Comparison of ENCODE assay signal across 1 cellular context in genomic region chr2:170324640-170325046, GRCh38.
TF ChIP-seq lines count a peak whose summit lies in the region.

No MANE protein-coding gene starts in this region.

TF ChIP-seq in K562, 482 proteins besides CTCF, POLR2A, EP300 and RAD21 (continued from another document and continues in another):
- no peak for TF ChIP-seq CHD7 (IDR thresholded peaks at IDR 0.05; ENCODE audit: low read depth, low read length)
- TF ChIP-seq NFE2 (IDR thresholded peaks at IDR 0.05; ENCODE audit: low read depth), result 0 out of 2 replicates have a peak, but pooled peaks have one; percentile 9
- peak; percentile 24; the same call in 1 of the 2 replicates for TF ChIP-seq ZNF311 (CRISPR knock-in tag; IDR thresholded peaks at IDR 0.05)
- no peak for TF ChIP-seq ZNF77 (CRISPR knock-in tag; IDR thresholded peaks at IDR 0.05)
- TF ChIP-seq CAMTA2 (CRISPR knock-in tag; conservative IDR thresholded peaks at IDR 0.05), result no peak
- no peak for TF ChIP-seq SETDB1 (IDR thresholded peaks at IDR 0.05; ENCODE audit: low read length)
- TF ChIP-seq ZNF263 (CRISPR knock-in tag; IDR thresholded peaks at IDR 0.05; ENCODE audit: borderline replicate concordance), result no peak
- TF ChIP-seq ZBTB1 (CRISPR knock-in tag; IDR thresholded peaks at IDR 0.05; ENCODE audit: borderline replicate concordance, low read depth), result no peak
- TF ChIP-seq, protein P1, sequence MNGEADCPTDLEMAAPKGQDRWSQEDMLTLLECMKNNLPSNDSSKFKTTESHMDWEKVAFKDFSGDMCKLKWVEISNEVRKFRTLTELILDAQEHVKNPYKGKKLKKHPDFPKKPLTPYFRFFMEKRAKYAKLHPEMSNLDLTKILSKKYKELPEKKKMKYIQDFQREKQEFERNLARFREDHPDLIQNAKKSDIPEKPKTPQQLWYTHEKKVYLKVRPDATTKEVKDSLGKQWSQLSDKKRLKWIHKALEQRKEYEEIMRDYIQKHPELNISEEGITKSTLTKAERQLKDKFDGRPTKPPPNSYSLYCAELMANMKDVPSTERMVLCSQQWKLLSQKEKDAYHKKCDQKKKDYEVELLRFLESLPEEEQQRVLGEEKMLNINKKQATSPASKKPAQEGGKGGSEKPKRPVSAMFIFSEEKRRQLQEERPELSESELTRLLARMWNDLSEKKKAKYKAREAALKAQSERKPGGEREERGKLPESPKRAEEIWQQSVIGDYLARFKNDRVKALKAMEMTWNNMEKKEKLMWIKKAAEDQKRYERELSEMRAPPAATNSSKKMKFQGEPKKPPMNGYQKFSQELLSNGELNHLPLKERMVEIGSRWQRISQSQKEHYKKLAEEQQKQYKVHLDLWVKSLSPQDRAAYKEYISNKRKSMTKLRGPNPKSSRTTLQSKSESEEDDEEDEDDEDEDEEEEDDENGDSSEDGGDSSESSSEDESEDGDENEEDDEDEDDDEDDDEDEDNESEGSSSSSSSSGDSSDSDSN (IDR thresholded peaks at IDR 0.05; ENCODE audit: borderline replicate concordance in 1 of 2, low read depth in 2 of 2, low read length in 2 of 2), result 0 out of 4 replicates have a peak, but pooled peaks of 1 of the 2 experiments have one; percentile 38
- TF ChIP-seq DLX4 (CRISPR knock-in tag; IDR thresholded peaks at IDR 0.05), result no peak
- no peak for TF ChIP-seq KDM5B (IDR thresholded peaks at IDR 0.05; ENCODE audit: insufficient replicate concordance, low read depth, low read length)
- TF ChIP-seq ZNF583 (CRISPR knock-in tag; IDR thresholded peaks at IDR 0.05), result 0 out of 2 replicates have a peak, but pooled peaks have one; percentile 36
- TF ChIP-seq FOSL1 (tag; conservative IDR thresholded peaks at IDR 0.05), result no peak
- TF ChIP-seq KLF16 (IDR thresholded peaks at IDR 0.05), result peak; percentile 51; the same call in 1 of the 2 replicates
- TF ChIP-seq, protein P2, sequence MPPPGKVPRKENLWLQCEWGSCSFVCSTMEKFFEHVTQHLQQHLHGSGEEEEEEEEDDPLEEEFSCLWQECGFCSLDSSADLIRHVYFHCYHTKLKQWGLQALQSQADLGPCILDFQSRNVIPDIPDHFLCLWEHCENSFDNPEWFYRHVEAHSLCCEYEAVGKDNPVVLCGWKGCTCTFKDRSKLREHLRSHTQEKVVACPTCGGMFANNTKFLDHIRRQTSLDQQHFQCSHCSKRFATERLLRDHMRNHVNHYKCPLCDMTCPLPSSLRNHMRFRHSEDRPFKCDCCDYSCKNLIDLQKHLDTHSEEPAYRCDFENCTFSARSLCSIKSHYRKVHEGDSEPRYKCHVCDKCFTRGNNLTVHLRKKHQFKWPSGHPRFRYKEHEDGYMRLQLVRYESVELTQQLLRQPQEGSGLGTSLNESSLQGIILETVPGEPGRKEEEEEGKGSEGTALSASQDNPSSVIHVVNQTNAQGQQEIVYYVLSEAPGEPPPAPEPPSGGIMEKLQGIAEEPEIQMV (tag; conservative IDR thresholded peaks at IDR 0.05; ENCODE audit: low read depth), result no peak
- TF ChIP-seq, protein P3, sequence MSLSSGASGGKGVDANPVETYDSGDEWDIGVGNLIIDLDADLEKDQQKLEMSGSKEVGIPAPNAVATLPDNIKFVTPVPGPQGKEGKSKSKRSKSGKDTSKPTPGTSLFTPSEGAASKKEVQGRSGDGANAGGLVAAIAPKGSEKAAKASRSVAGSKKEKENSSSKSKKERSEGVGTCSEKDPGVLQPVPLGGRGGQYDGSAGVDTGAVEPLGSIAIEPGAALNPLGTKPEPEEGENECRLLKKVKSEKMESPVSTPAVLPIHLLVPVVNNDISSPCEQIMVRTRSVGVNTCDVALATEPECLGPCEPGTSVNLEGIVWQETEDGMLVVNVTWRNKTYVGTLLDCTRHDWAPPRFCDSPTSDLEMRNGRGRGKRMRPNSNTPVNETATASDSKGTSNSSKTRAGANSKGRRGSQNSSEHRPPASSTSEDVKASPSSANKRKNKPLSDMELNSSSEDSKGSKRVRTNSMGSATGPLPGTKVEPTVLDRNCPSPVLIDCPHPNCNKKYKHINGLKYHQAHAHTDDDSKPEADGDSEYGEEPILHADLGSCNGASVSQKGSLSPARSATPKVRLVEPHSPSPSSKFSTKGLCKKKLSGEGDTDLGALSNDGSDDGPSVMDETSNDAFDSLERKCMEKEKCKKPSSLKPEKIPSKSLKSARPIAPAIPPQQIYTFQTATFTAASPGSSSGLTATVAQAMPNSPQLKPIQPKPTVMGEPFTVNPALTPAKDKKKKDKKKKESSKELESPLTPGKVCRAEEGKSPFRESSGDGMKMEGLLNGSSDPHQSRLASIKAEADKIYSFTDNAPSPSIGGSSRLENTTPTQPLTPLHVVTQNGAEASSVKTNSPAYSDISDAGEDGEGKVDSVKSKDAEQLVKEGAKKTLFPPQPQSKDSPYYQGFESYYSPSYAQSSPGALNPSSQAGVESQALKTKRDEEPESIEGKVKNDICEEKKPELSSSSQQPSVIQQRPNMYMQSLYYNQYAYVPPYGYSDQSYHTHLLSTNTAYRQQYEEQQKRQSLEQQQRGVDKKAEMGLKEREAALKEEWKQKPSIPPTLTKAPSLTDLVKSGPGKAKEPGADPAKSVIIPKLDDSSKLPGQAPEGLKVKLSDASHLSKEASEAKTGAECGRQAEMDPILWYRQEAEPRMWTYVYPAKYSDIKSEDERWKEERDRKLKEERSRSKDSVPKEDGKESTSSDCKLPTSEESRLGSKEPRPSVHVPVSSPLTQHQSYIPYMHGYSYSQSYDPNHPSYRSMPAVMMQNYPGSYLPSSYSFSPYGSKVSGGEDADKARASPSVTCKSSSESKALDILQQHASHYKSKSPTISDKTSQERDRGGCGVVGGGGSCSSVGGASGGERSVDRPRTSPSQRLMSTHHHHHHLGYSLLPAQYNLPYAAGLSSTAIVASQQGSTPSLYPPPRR (CRISPR knock-in tag; IDR thresholded peaks at IDR 0.05; ENCODE audit: borderline replicate concordance), result no peak
- 0 out of 2 replicates have a peak, but pooled peaks have one; percentile 42 for TF ChIP-seq TSHZ1 (CRISPR knock-in tag; IDR thresholded peaks at IDR 0.05)
- no peak for TF ChIP-seq BDP1 (IDR thresholded peaks at IDR 0.05; ENCODE audit: insufficient read depth, insufficient read length)
- no peak for TF ChIP-seq ATF4 (CRISPR knock-in tag; IDR thresholded peaks at IDR 0.05)
- TF ChIP-seq LCOR (CRISPR knock-in tag; IDR thresholded peaks at IDR 0.05), result peak; percentile 86
- TF ChIP-seq PTBP1 (IDR thresholded peaks at IDR 0.05; ENCODE audit: low read depth, low read length), result no peak
- TF ChIP-seq ZNF444 (CRISPR knock-in tag; IDR thresholded peaks at IDR 0.05), result no peak
- no peak for TF ChIP-seq ZSCAN32 (CRISPR knock-in tag; IDR thresholded peaks at IDR 0.05)
- TF ChIP-seq, protein P4, sequence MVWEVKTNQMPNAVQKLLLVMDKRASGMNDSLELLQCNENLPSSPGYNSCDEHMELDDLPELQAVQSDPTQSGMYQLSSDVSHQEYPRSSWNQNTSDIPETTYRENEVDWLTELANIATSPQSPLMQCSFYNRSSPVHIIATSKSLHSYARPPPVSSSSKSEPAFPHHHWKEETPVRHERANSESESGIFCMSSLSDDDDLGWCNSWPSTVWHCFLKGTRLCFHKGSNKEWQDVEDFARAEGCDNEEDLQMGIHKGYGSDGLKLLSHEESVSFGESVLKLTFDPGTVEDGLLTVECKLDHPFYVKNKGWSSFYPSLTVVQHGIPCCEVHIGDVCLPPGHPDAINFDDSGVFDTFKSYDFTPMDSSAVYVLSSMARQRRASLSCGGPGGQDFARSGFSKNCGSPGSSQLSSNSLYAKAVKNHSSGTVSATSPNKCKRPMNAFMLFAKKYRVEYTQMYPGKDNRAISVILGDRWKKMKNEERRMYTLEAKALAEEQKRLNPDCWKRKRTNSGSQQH (CRISPR knock-in tag; IDR thresholded peaks at IDR 0.05), result no peak
- TF ChIP-seq FOXK2 (conservative IDR thresholded peaks at IDR 0.05 in 1 of 2, IDR thresholded peaks at IDR 0.05 in 1 of 2; ENCODE audit: low read depth in 2 of 2), result no peak
